Comparison of ENCODE assay signal across 1 cellular context in genomic region chr6:15303920-15304291, GRCh38.
A peak's percentile ranks its signal among the peaks of the same experiment; 100 is the strongest.
TF ChIP-seq lines count a peak whose summit lies in the region.

No MANE protein-coding gene starts in this region.

TF ChIP-seq in K562, 482 proteins besides CTCF, POLR2A, EP300 and RAD21 (continued from another document and continues in another):
- no peak for TF ChIP-seq CHD7 (IDR thresholded peaks at IDR 0.05; ENCODE audit: low read depth, low read length)
- TF ChIP-seq, protein P1, sequence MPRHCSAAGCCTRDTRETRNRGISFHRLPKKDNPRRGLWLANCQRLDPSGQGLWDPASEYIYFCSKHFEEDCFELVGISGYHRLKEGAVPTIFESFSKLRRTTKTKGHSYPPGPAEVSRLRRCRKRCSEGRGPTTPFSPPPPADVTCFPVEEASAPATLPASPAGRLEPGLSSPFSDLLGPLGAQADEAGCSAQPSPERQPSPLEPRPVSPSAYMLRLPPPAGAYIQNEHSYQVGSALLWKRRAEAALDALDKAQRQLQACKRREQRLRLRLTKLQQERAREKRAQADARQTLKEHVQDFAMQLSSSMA (CRISPR knock-in tag; IDR thresholded peaks at IDR 0.05): 0 out of 2 replicates have a peak, but pooled peaks have one; percentile 1
- TF ChIP-seq MITF (IDR thresholded peaks at IDR 0.05): no peak
- TF ChIP-seq, protein P2, sequence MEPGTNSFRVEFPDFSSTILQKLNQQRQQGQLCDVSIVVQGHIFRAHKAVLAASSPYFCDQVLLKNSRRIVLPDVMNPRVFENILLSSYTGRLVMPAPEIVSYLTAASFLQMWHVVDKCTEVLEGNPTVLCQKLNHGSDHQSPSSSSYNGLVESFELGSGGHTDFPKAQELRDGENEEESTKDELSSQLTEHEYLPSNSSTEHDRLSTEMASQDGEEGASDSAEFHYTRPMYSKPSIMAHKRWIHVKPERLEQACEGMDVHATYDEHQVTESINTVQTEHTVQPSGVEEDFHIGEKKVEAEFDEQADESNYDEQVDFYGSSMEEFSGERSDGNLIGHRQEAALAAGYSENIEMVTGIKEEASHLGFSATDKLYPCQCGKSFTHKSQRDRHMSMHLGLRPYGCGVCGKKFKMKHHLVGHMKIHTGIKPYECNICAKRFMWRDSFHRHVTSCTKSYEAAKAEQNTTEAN (CRISPR knock-in tag; IDR thresholded peaks at IDR 0.05): no peak
- no peak for TF ChIP-seq MTF1 (CRISPR knock-in tag; IDR thresholded peaks at IDR 0.05; ENCODE audit: borderline replicate concordance)
- no peak for TF ChIP-seq KLF16 (IDR thresholded peaks at IDR 0.05)
- no peak for TF ChIP-seq HDAC2 (IDR thresholded peaks at IDR 0.05)
- TF ChIP-seq ZNF398 (CRISPR knock-in tag; IDR thresholded peaks at IDR 0.05): no peak
- TF ChIP-seq KDM1A (IDR thresholded peaks at IDR 0.05): peak; percentile 38 to 65; a peak in 3 of 4 replicates
- TF ChIP-seq SRF (CRISPR knock-in tag; IDR thresholded peaks at IDR 0.05): no peak
- TF ChIP-seq RBM22 (IDR thresholded peaks at IDR 0.05; ENCODE audit: low read depth, low read length, poor library complexity, severe bottlenecking): no peak
- TF ChIP-seq CBFA2T2 (conservative IDR thresholded peaks at IDR 0.05): 0 out of 2 replicates have a peak, but pooled peaks have one; percentile 4
- no peak for TF ChIP-seq ZKSCAN8 (CRISPR knock-in tag; IDR thresholded peaks at IDR 0.05)
- no peak for TF ChIP-seq HMGN3 (IDR thresholded peaks at IDR 0.05; ENCODE audit: borderline replicate concordance, extremely low read depth, insufficient read length, low read depth, low read length)
- no peak for TF ChIP-seq GTF2A2 (tag; IDR thresholded peaks at IDR 0.05)
- TF ChIP-seq LCOR (CRISPR knock-in tag; IDR thresholded peaks at IDR 0.05): no peak
- 0 out of 2 replicates have a peak, but pooled peaks have one; percentile 17 for TF ChIP-seq MTA3 (IDR thresholded peaks at IDR 0.05; ENCODE audit: borderline replicate concordance)
- TF ChIP-seq, protein P3, sequence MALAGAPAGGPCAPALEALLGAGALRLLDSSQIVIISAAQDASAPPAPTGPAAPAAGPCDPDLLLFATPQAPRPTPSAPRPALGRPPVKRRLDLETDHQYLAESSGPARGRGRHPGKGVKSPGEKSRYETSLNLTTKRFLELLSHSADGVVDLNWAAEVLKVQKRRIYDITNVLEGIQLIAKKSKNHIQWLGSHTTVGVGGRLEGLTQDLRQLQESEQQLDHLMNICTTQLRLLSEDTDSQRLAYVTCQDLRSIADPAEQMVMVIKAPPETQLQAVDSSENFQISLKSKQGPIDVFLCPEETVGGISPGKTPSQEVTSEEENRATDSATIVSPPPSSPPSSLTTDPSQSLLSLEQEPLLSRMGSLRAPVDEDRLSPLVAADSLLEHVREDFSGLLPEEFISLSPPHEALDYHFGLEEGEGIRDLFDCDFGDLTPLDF (CRISPR knock-in tag; IDR thresholded peaks at IDR 0.05): no peak
- peak; percentile 45 for TF ChIP-seq CBFA2T3 (IDR thresholded peaks at IDR 0.05)
- TF ChIP-seq POLR3A (IDR thresholded peaks at IDR 0.05; ENCODE audit: borderline replicate concordance, extremely low read depth, insufficient read depth, insufficient read length): no peak
- TF ChIP-seq ARID3B (CRISPR knock-in tag; IDR thresholded peaks at IDR 0.05; ENCODE audit: borderline replicate concordance): no peak
- TF ChIP-seq FOXA3 (CRISPR knock-in tag; conservative IDR thresholded peaks at IDR 0.05 in 1 of 2, IDR thresholded peaks at IDR 0.05 in 1 of 2): no peak
- TF ChIP-seq TFAP4 (CRISPR knock-in tag; IDR thresholded peaks at IDR 0.05; ENCODE audit: borderline replicate concordance): 0 out of 2 replicates have a peak, but pooled peaks have one; percentile 40
- TF ChIP-seq HMBOX1 (IDR thresholded peaks at IDR 0.05): peak; percentile 86
- TF ChIP-seq, protein P4, sequence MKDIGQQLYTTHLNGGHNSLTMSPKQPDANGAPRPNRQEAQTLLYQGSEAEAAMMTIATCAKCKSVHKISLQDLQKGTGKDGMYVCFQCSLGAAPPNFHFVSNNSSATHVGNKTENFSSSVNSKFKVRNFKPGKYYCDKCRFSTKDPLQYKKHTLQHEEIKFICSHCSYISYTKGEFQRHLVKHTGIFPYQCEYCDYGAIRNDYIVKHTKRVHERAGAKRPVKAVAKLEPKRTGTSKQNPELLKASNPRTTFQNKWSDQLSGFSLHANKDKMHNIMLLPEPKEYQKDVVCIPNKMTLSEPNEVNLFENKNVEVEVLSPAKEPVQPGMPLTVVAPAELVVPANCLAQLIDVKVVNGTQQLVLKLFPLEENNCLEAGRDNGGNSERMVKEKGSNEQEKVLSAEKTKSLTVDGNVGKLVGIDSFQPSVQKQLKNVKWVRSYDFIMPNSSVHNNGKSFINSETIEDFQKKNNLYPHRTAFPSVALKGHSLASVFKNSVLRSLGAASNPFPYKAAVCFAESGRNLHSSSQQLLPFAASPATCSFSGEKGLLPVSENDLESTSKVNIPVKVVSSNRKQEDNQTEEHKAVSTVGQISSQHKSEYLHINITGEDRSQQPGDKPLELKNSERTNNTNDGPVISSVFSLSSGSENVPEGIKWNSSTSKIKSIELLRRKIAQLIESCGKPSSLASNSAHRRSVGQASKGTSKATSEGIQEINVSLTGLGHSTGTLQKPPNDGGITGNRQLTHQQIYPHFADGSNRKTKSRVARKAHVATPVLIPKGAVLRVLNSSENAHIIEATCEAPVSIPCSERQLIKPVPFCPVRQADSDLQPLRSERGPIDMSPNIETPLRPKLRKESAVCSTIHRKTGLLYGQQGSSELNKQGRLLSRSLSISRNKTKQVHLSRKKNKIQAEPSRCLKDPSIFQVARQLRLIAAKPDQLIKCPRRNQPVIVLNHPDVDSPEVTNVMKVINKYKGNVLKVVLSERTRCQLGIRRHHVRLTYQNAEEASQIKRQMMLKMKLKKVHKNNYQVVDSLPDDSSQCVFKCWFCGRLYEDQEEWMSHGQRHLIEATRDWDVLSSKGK (CRISPR knock-in tag; IDR thresholded peaks at IDR 0.05): no peak
- TF ChIP-seq NELFE (IDR thresholded peaks at IDR 0.05; ENCODE audit: insufficient read depth, insufficient read length): no peak
- TF ChIP-seq SMAD3 (CRISPR knock-in tag; conservative IDR thresholded peaks at IDR 0.05): no peak
- no peak for TF ChIP-seq NCOA4 (IDR thresholded peaks at IDR 0.05; ENCODE audit: partially characterized antibody)
